In genomic region chr4:149690726-149691125, GRCh38 we compare ENCODE assay signal across 20 cellular contexts.
DNase-seq lines count a peak whose midpoint lies in the region; ATAC-seq and TF ChIP-seq lines count a peak whose summit lies in the region.
"Had no signal": no experiment of that assay in that cellular context is flagged by ENCODE, and none has a peak within 500 bp of the region (broad histone marks: within the 10 kb centered on the region; RNA-seq: fewer than 3 reads in every experiment).

No MANE protein-coding gene starts in this region.

- H3K27ac Mint-ChIP-seq in type B pancreatic cell = no peak overlapping the region
- no peak overlapping the region for H3K27ac Mint-ChIP-seq in activated naive CD4-positive, alpha-beta T cell treated with anti-CD3 and anti-CD28 coated beads for 36 hours
- H3K27ac Mint-ChIP-seq: activated CD8-positive, alpha-beta T cell treated with anti-CD3 and anti-CD28 coated beads, Interleukin-2, amount 10 ng/mL, durations not matched to agents 7 days and 5 days; activated naive CD8-positive, alpha-beta T cell treated with anti-CD3 and anti-CD28 coated beads for 36 hours; CD8-positive, alpha-beta T cell; effector memory CD8-positive, alpha-beta T cell; stimulated activated naive CD8-positive, alpha-beta T cell treated with anti-CD3 and anti-CD28 coated beads, Interleukin-15, Interleukin-2, amounts not matched to agents 100 ng/mL and 50 ng/mL, for 24 hours had no signal

- no peaks in the 10 kb centered on the region for H3K36me3 Mint-ChIP-seq in type B pancreatic cell
- no peaks in the 10 kb centered on the region for H3K36me3 Mint-ChIP-seq in activated naive CD4-positive, alpha-beta T cell treated with anti-CD3 and anti-CD28 coated beads for 36 hours (ENCODE audit: low read depth)
- H3K36me3 Mint-ChIP-seq: activated naive CD8-positive, alpha-beta T cell treated with anti-CD3 and anti-CD28 coated beads for 36 hours; CD8-positive, alpha-beta T cell had no signal

- DNase-seq in NCI-H82 (lab: John Stamatoyannopoulos, UW) (peak; percentile 6), NCI-H82 treated with DMSO at 0.1 percent for 48 hours (lab: John Stamatoyannopoulos, UW; ENCODE audit: unreplicated experiment) (no peak), OCI-M1 (lab: John Stamatoyannopoulos, UW) (peak; percentile 18), fibroblast of pulmonary artery (ENCODE audit: low read depth) (no peak), type B pancreatic cell (ENCODE audit: extremely low spot score, unreplicated experiment) (no peak)
- DNase-seq in activated naive CD4-positive, alpha-beta T cell treated with anti-CD3 and anti-CD28 coated beads for 36 hours = no peak
- DNase-seq: activated CD8-positive, alpha-beta T cell treated with anti-CD3 and anti-CD28 coated beads, Interleukin-2, amount 10 ng/mL, durations not matched to agents 7 days and 5 days; activated naive CD8-positive, alpha-beta T cell treated with anti-CD3 and anti-CD28 coated beads for 36 hours; activated T-cell treated with anti-CD3 and anti-CD28 coated beads, Interleukin-2, amount 50 U/mL, for 48 hours; CD8-positive, alpha-beta T cell; effector memory CD8-positive, alpha-beta T cell; foreskin melanocyte; left ventricle myocardium superior; NCI-H1092 treated with DMSO at 0.1 percent for 48 hours; NCI-H774; ovary; sigmoid colon had no signal

- TF ChIP-seq POLR2A in GM18505 (IDR thresholded peaks at IDR 0.05; ENCODE audit: borderline replicate concordance, extremely low read depth, insufficient read depth, insufficient read length) = no peak

- TF ChIP-seq CTCF in fibroblast of pulmonary artery (IDR thresholded peaks at IDR 0.05; ENCODE audit: low read length, missing control alignments) (peak; percentile 10), type B pancreatic cell (conservative IDR thresholded peaks at IDR 0.05) (peak; percentile 39)

- intact Hi-C loops in activated naive CD4-positive, alpha-beta T cell treated with anti-CD3 and anti-CD28 coated beads for 36 hours (cut with micrococcal nuclease) = no loop called here

- no peak overlapping the region for H3K4me3 Mint-ChIP-seq in type B pancreatic cell
- no peak overlapping the region for H3K4me3 Mint-ChIP-seq in activated naive CD4-positive, alpha-beta T cell treated with anti-CD3 and anti-CD28 coated beads for 36 hours
- H3K4me3 Mint-ChIP-seq: activated CD8-positive, alpha-beta T cell treated with anti-CD3 and anti-CD28 coated beads, Interleukin-2, amount 10 ng/mL, durations not matched to agents 7 days and 5 days; activated naive CD8-positive, alpha-beta T cell treated with anti-CD3 and anti-CD28 coated beads for 36 hours; CD8-positive, alpha-beta T cell; effector memory CD8-positive, alpha-beta T cell; stimulated activated naive CD8-positive, alpha-beta T cell treated with anti-CD3 and anti-CD28 coated beads, Interleukin-15, Interleukin-2, amounts not matched to agents 100 ng/mL and 50 ng/mL, for 24 hours had no signal

- H3K9me3 Mint-ChIP-seq in type B pancreatic cell = no peaks in the 10 kb centered on the region
- H3K9me3 Mint-ChIP-seq in activated naive CD4-positive, alpha-beta T cell treated with anti-CD3 and anti-CD28 coated beads for 36 hours = peaks cover 4% of the 10 kb centered on the region
- H3K9me3 Mint-ChIP-seq: activated naive CD8-positive, alpha-beta T cell treated with anti-CD3 and anti-CD28 coated beads for 36 hours had no signal

- CTCF ChIA-PET in activated naive CD4-positive, alpha-beta T cell treated with anti-CD3 and anti-CD28 coated beads for 36 hours (lab: Charles Lee) = no interaction called here

- ATAC-seq in GM18505 (IDR thresholded peaks at IDR 0.05; ENCODE audit: unreplicated experiment) = no peak
- no peak for ATAC-seq in HG03196 (IDR thresholded peaks at IDR 0.05; ENCODE audit: unreplicated experiment)
- ATAC-seq: activated CD8-positive, alpha-beta T cell treated with anti-CD3 and anti-CD28 coated beads, Interleukin-2, amount 10 ng/mL, durations not matched to agents 7 days and 5 days; CD8-positive, alpha-beta T cell; effector memory CD8-positive, alpha-beta T cell; left ventricle myocardium superior had no signal

- H3K4me3 ChIP-seq in fibroblast of pulmonary artery (replicated peaks; ENCODE audit: low read depth, low read length) = no peak overlapping the region
- H3K4me3 ChIP-seq: ovary, sigmoid colon had no signal

- no peaks in the 10 kb centered on the region for H3K4me1 Mint-ChIP-seq in type B pancreatic cell (ENCODE audit: unreplicated experiment)
- no peaks in the 10 kb centered on the region for H3K4me1 Mint-ChIP-seq in activated naive CD4-positive, alpha-beta T cell treated with anti-CD3 and anti-CD28 coated beads for 36 hours (ENCODE audit: low read depth)
- H3K4me1 Mint-ChIP-seq: activated naive CD8-positive, alpha-beta T cell treated with anti-CD3 and anti-CD28 coated beads for 36 hours had no signal

- H3K27me3 Mint-ChIP-seq in type B pancreatic cell = no peaks in the 10 kb centered on the region
- H3K27me3 Mint-ChIP-seq in activated naive CD4-positive, alpha-beta T cell treated with anti-CD3 and anti-CD28 coated beads for 36 hours (ENCODE audit: low read depth) = no peaks in the 10 kb centered on the region
- H3K27me3 Mint-ChIP-seq: activated naive CD8-positive, alpha-beta T cell treated with anti-CD3 and anti-CD28 coated beads for 36 hours; effector memory CD8-positive, alpha-beta T cell; stimulated activated naive CD8-positive, alpha-beta T cell treated with anti-CD3 and anti-CD28 coated beads, Interleukin-15, Interleukin-2, amounts not matched to agents 100 ng/mL and 50 ng/mL, for 24 hours had no signal

Comparison
In these comparisons a context has a peak if more than half of its experiments do, and no peak if none do; other contexts are left out.
1. DNase-seq: peak in NCI-H82 (single experiment) and OCI-M1 (single experiment); none in NCI-H82 treated with DMSO at 0.1 percent for 48 hours (single experiment), fibroblast of pulmonary artery (single experiment), type B pancreatic cell (single experiment) and activated naive CD4-positive, alpha-beta T cell treated with anti-CD3 and anti-CD28 coated beads for 36 hours (single experiment).